16 cellular contexts compared by ENCODE assay signal in the genomic region with DNA sequence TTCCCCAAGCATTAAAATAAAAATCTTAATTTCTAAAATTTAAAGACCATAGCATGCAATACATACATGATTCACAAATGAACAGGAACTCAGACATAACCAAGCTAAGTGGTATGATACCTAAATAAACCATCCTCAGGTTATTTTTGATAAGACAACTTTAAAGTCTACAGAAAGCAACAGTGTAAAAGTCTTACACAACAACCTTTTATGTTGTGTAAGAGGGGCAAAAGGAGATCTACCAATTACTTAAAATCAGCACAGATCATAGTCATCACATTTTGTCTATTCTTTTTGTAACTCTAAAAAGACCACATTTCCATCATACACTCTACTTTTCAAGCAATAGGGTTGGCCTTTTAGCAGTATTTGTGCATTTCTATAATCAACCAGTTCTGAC.
"Had no signal": no experiment of that assay in that cellular context is flagged by ENCODE, and none has a peak within 500 bp of the region (broad histone marks: within the 10 kb centered on the region; RNA-seq: fewer than 3 reads in every experiment).

No MANE protein-coding gene starts in this region.

- H3K4me3 ChIP-seq: mucosa of descending colon, psoas muscle had no signal

- H3K9me3 ChIP-seq: mucosa of descending colon, psoas muscle had no signal

- H3K27ac ChIP-seq: brain microvascular endothelial cell, foreskin keratinocyte, psoas muscle, VCaP had no signal

- DNase-seq: activated CD4-positive, alpha-beta T cell treated with anti-CD3 and anti-CD28 coated beads, Interleukin-2, amount 50 U/mL, for 48 hours; activated gamma-delta T cell; activated T-cell treated with anti-CD3 and anti-CD28 coated beads, Interleukin-2, amount 50 U/mL, for 4 hours; anterior cingulate cortex; brain microvascular endothelial cell; effector CD8-positive, alpha-beta T cell; foreskin keratinocyte; glutamatergic neuron; left ventricle myocardium superior; mucosa of descending colon; psoas muscle; stimulated activated naive CD8-positive, alpha-beta T cell treated with anti-CD3 and anti-CD28 coated beads, Interleukin-15, Interleukin-2, amounts not matched to agents 100 U/mL and 50 U/mL, for 24 hours; T-cell; trophoblast cell had no signal

- ATAC-seq: activated T-cell treated with anti-CD3 and anti-CD28 coated beads, Interleukin-2, amount 50 U/mL, for 4 hours; left ventricle myocardium superior; mucosa of descending colon; psoas muscle; sciatic nerve; stimulated activated naive CD8-positive, alpha-beta T cell treated with anti-CD3 and anti-CD28 coated beads, Interleukin-15, Interleukin-2, amounts not matched to agents 100 U/mL and 50 U/mL, for 24 hours; T-cell had no signal

- H3K27me3 ChIP-seq: brain microvascular endothelial cell, foreskin keratinocyte had no signal
